Comparison of ENCODE assay signal across 16 cellular contexts in genomic region chr10:122331100-122331499, GRCh38.
"Had no signal": no experiment of that assay in that cellular context is flagged by ENCODE, and none has a peak within 500 bp of the region (broad histone marks: within the 10 kb centered on the region; RNA-seq: fewer than 3 reads in every experiment).

No MANE protein-coding gene starts in this region.

- H3K27ac ChIP-seq: gastroesophageal sphincter, left ventricle myocardium inferior, ovary, thyroid gland, vagina had no signal

- H3K9me3 Mint-ChIP-seq: activated naive CD8-positive, alpha-beta T cell treated with anti-CD3 and anti-CD28 coated beads, Interleukin-2, amount 10 ng/mL, durations not matched to agents 7 days and 5 days; natural killer cell treated with Interleukin-12 subunit alpha and Interleukin-12 subunit beta and Interleukin-15 and Interleukin-18, amount 100 ng/mL, for 72 hours; stimulated activated naive CD8-positive, alpha-beta T cell treated with anti-CD3 and anti-CD28 coated beads, Interleukin-15, amount 100 ng/mL, for 72 hours had no signal

- H3K27ac Mint-ChIP-seq: activated naive CD8-positive, alpha-beta T cell treated with anti-CD3 and anti-CD28 coated beads, Interleukin-2, amount 10 ng/mL, durations not matched to agents 7 days and 5 days; natural killer cell treated with Interleukin-12 subunit alpha and Interleukin-12 subunit beta and Interleukin-15 and Interleukin-18, amount 100 ng/mL, for 72 hours; stimulated activated naive CD8-positive, alpha-beta T cell treated with anti-CD3 and anti-CD28 coated beads, Interleukin-15, amount 100 ng/mL, for 72 hours had no signal

- H3K4me1 ChIP-seq: gastroesophageal sphincter, left ventricle myocardium inferior, thyroid gland, vagina had no signal

- H3K36me3 ChIP-seq: gastroesophageal sphincter, left ventricle myocardium inferior, ovary, thyroid gland, vagina had no signal

- DNase-seq: activated CD4-positive, CD25-positive, alpha-beta regulatory T cell treated with anti-CD3 and anti-CD28 coated beads, Interleukin-2, amount 50 U/mL, for 72 hours; activated naive CD4-positive, alpha-beta T cell; activated naive CD8-positive, alpha-beta T cell treated with anti-CD3 and anti-CD28 coated beads, Interleukin-2, amount 10 ng/mL, durations not matched to agents 7 days and 5 days; activated T-cell treated with anti-CD3 and anti-CD28 coated beads for 4 hours; aorta; islet precursor cell; left ventricle myocardium inferior; ovary; stimulated activated CD4-positive, alpha-beta T cell treated with anti-CD3 and anti-CD28 coated beads, Interleukin-1b, Interleukin-23, amount 100 ng/mL, for 48 hours; stimulated activated naive CD8-positive, alpha-beta T cell treated with anti-CD3 and anti-CD28 coated beads, Interleukin-15, amount 100 ng/mL, for 72 hours; thyroid gland had no signal

- ATAC-seq: gastroesophageal sphincter; natural killer cell treated with Interleukin-12 subunit alpha and Interleukin-12 subunit beta and Interleukin-15 and Interleukin-18, amount 100 ng/mL, for 72 hours; stimulated activated naive CD8-positive, alpha-beta T cell treated with anti-CD3 and anti-CD28 coated beads, Interleukin-15, amount 100 ng/mL, for 72 hours had no signal

- H3K36me3 Mint-ChIP-seq: activated naive CD8-positive, alpha-beta T cell treated with anti-CD3 and anti-CD28 coated beads, Interleukin-2, amount 10 ng/mL, durations not matched to agents 7 days and 5 days; natural killer cell treated with Interleukin-12 subunit alpha and Interleukin-12 subunit beta and Interleukin-15 and Interleukin-18, amount 100 ng/mL, for 72 hours had no signal

- H3K4me3 ChIP-seq: gastroesophageal sphincter, left ventricle myocardium inferior, ovary, thyroid gland, vagina had no signal

- FAIRE-seq: bronchial epithelial cell, endometrium had no signal

- H3K27me3 ChIP-seq: gastroesophageal sphincter, ovary, thyroid gland, vagina had no signal

- H3K9me3 ChIP-seq: gastroesophageal sphincter, left ventricle myocardium inferior, ovary, thyroid gland, vagina had no signal

- H3K4me3 Mint-ChIP-seq: activated naive CD8-positive, alpha-beta T cell treated with anti-CD3 and anti-CD28 coated beads, Interleukin-2, amount 10 ng/mL, durations not matched to agents 7 days and 5 days; natural killer cell treated with Interleukin-12 subunit alpha and Interleukin-12 subunit beta and Interleukin-15 and Interleukin-18, amount 100 ng/mL, for 72 hours; stimulated activated naive CD8-positive, alpha-beta T cell treated with anti-CD3 and anti-CD28 coated beads, Interleukin-15, amount 100 ng/mL, for 72 hours had no signal
